ENCODE assay signal across 8 cellular contexts in the genomic region with DNA sequence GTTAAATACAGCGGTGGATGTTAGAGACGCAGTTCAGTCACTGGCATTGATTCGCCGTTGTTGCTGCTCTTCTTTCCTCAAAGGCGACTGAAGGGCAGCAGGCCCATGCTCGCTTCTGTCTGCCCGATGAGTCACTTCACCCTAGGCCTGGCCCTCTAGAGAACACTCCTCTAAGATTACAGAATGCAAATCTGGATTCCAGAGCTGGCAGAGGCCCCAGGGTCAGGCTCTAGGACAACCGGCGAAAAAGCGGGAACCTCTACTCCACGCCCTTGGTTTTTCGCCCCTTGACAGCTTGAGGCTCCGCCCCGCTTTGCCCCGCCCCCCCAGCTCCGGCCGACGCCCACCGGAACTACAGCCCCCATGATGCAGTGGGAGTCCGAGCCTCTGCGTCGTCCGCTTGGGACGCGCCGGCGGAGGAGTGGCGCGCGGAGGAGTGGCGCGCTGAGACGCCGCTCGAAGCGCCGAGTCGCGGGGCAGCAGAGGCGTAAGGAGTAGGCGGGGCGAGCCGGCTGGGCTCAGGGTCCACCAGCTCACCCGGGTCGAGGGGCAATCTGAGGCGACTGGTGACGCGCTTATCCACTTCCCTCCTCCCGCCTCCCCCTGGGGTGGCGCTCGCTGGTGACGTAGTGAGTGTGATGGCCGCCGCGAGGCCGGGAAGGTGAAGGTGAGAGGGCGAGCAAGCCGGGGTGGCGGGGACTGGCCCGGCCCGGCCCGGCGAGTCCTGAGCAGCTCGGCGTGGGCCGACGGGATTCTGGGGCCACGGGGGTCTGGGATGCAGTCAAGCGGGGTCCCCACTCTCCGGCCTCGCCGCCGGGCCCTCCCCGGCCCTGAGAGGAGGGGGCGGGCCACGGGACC. TPM values are rescaled to one million over a fixed set of nuclear protein-coding genes. Genes with fewer than 3 reads are reported as not detected.
A peak's percentile ranks its signal among the peaks of the same experiment; 100 is the strongest.
DNase-seq lines count a peak whose midpoint lies in the region; FAIRE-seq and TF ChIP-seq lines count a peak whose summit lies in the region.

MFN2 (plus strand) TSS at position 627 of the 858 bp plus-strand sequence. CDS start 8,725 bp downstream, outside the sequence.

- H3K4me1 Mint-ChIP-seq in activated naive CD4-positive, alpha-beta T cell treated with anti-CD3 and anti-CD28 coated beads for 36 hours (ENCODE audit: low read depth), result peaks cover 47% of the 10 kb centered on the region

- H3K4me1 ChIP-seq in neutrophil (ENCODE audit: control insufficient read depth in 1 of 2, insufficient read depth in 1 of 2, low read depth in 1 of 2, low read length in 1 of 2), result peaks cover 69 to 71% of the 10 kb centered on the region in 2 experiments

- peaks cover 11% of the 10 kb centered on the region for H3K36me3 Mint-ChIP-seq in activated naive CD4-positive, alpha-beta T cell treated with anti-CD3 and anti-CD28 coated beads for 36 hours (ENCODE audit: low read depth)

- H3K27ac Mint-ChIP-seq in activated naive CD4-positive, alpha-beta T cell treated with anti-CD3 and anti-CD28 coated beads for 36 hours, result peak within 1 kb of the TSS; percentile 92

- H3K9me3 ChIP-seq in neutrophil, result no peaks in the 10 kb centered on the region

- no peaks in the 10 kb centered on the region for H3K27me3 ChIP-seq in neutrophil

- DNase-seq in GM03348 (ENCODE audit: low spot score) (peak; percentile 98), HFF-Myc (ENCODE audit: extremely low read depth, low read depth) (peak; percentile 90), NAMALWA (ENCODE audit: low spot score) (peak; percentile 99), SK-N-DZ (ENCODE audit: low spot score) (peak; percentile 96), frontal cortex (ENCODE audit: low spot score in 2 of 2) (peak; percentile 94 to 96), substantia nigra (lab: John Stamatoyannopoulos, UW) (peak; percentile 78 to 100 (median 94))
- DNase-seq in activated naive CD4-positive, alpha-beta T cell treated with anti-CD3 and anti-CD28 coated beads for 36 hours, result peak; percentile 94

- H3K27ac ChIP-seq in neutrophil, result peak within 1 kb of the TSS; percentile 97
- peak within 1 kb of the TSS; percentile 72 for H3K27ac ChIP-seq in substantia nigra (ENCODE audit: low read depth, low read length, poor library complexity, severe bottlenecking)

- TF ChIP-seq CTCF in HFF-Myc (IDR thresholded peaks at IDR 0.05; ENCODE audit: low read depth, low read length, missing control alignments) (no peak), neutrophil (IDR thresholded peaks at IDR 0.05) (peak; percentile 42)

- peak within 1 kb of the TSS; percentile 97 for H3K4me3 Mint-ChIP-seq in activated naive CD4-positive, alpha-beta T cell treated with anti-CD3 and anti-CD28 coated beads for 36 hours

- no peaks in the 10 kb centered on the region for H3K27me3 Mint-ChIP-seq in activated naive CD4-positive, alpha-beta T cell treated with anti-CD3 and anti-CD28 coated beads for 36 hours (ENCODE audit: low read depth)

- no peaks in the 10 kb centered on the region for H3K9me3 Mint-ChIP-seq in activated naive CD4-positive, alpha-beta T cell treated with anti-CD3 and anti-CD28 coated beads for 36 hours

- H3K36me3 ChIP-seq in neutrophil, result peaks cover 35% of the 10 kb centered on the region

- FAIRE-seq in frontal cortex (lab: Jason Lieb, UNC), result no peak

- peak within 1 kb of the TSS; percentile 99 for H3K4me3 ChIP-seq in HFF-Myc (replicated peaks; ENCODE audit: low read depth, low read length)
- peak within 1 kb of the TSS; percentile 75 to 90 for H3K4me3 ChIP-seq in neutrophil (ENCODE audit: low read depth in 1 of 2, low read length in 1 of 2)

- intact Hi-C loops in activated naive CD4-positive, alpha-beta T cell treated with anti-CD3 and anti-CD28 coated beads for 36 hours (cut with micrococcal nuclease), result loop anchor here (1.0 kb wide), 4 partner anchors 39 to 175 kb away; partner anchors contain the start of genes KIAA2013, MIIP and MTHFR

- CTCF ChIA-PET in activated naive CD4-positive, alpha-beta T cell treated with anti-CD3 and anti-CD28 coated beads for 36 hours (lab: Charles Lee), result interaction anchor here (0.8 to 1.7 kb wide), 3 partner anchors 13 to 99 kb away, joined by 3 to 5 read pairs (median 3); no protein-coding TSS in a partner anchor

RNA-seq across cellular contexts. Expression of gene MFN2, which starts in this region (rescaled TPM):
- polyA plus RNA-seq in SK-N-DZ (2014; cell fraction: cytosol; rRNA removed), result 35.1 and 38.9 TPM in 2 replicates
- polyA plus RNA-seq in SK-N-DZ (2014; cell fraction: nucleus; rRNA removed), result 46.6 and 53.5 TPM in 2 replicates
- 10 to 100 TPM; 47.4 to 52.3 TPM for total RNA-seq in activated naive CD4-positive, alpha-beta T cell treated with anti-CD3 and anti-CD28 coated beads for 36 hours
- total RNA-seq in frontal cortex, result 42.0 TPM

Comparison
In these comparisons a context has a peak if more than half of its experiments do, and no peak if none do; other contexts are left out.
1. Peak in every context shown above with its lines: DNase-seq, H3K4me3 ChIP-seq and H3K27ac ChIP-seq.